27 cellular contexts compared by ENCODE assay signal in the genomic region with DNA sequence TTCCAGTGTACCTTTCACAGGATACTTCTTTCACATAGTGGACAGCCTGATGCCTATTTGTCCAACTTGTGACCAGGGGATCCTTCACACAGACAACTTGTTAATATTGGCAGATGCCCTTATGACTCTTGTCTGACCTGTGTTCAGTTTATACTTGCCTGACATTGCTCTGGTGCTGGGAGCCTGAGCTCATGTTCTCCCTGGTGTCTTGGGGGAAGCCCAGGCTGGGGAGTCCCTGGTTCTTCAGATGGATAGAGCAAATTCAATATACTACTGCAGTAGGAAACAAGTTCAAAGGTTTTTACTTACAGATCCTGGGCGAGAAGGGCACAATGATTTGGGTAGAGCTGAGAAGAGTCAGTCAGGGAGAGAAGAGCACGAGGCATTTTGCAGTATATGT.
DNase-seq lines count a peak whose midpoint lies in the region; ATAC-seq, FAIRE-seq and TF ChIP-seq lines count a peak whose summit lies in the region.
"Had no signal": no experiment of that assay in that cellular context is flagged by ENCODE, and none has a peak within 500 bp of the region (broad histone marks: within the 10 kb centered on the region; RNA-seq: fewer than 3 reads in every experiment).

No MANE protein-coding gene starts in this region.

- TF ChIP-seq POLR2A in H54 (IDR thresholded peaks at IDR 0.05; ENCODE audit: low read depth, low read length), result no peak

- FAIRE-seq in H54 (lab: Jason Lieb, UNC), result no peak
- FAIRE-seq: HepG2, K562 had no signal

- ATAC-seq in GM19025 (IDR thresholded peaks at IDR 0.05; ENCODE audit: low read depth, unreplicated experiment), result peak; percentile 72
- peak; percentile 76 for ATAC-seq in HG02678 (IDR thresholded peaks at IDR 0.05; ENCODE audit: unreplicated experiment)
- ATAC-seq in HG03432 (IDR thresholded peaks at IDR 0.05; ENCODE audit: unreplicated experiment), result peak; percentile 70
- no peak for ATAC-seq in HG03457 (IDR thresholded peaks at IDR 0.05; ENCODE audit: unreplicated experiment)
- ATAC-seq: HepG2, K562, Right ventricle myocardium inferior, T-helper 17 cell had no signal

- no peak for TF ChIP-seq CTCF in GM12865 (IDR thresholded peaks at IDR 0.05; ENCODE audit: insufficient read depth, low read depth, low read length, missing control alignments)

- H3K4me3 ChIP-seq in GM12865 (ENCODE audit: low read depth, low read length), result no peak overlapping the region
- H3K4me3 ChIP-seq: BLaER1 treated with 17β-estradiol and CSF1 and Interleukin-3, amounts not matched to agents 10 nM and 100 nM; GM23248; HAP-1; K562 had no signal

- DNase-seq in GM12865 (ENCODE audit: low read depth), result peak; percentile 26
- no peak for DNase-seq in SW 1271 (lab: John Stamatoyannopoulos, UW)
- DNase-seq in H54 (ENCODE audit: insufficient read length, low spot score), result no peak
- DNase-seq in SIG-M5 treated with dmso at 0.1 percent for 504 hours (lab: John Stamatoyannopoulos, UW; ENCODE audit: unreplicated experiment), result no peak
- DNase-seq: 8988T; Caco-2; CD4-positive, alpha-beta memory T cell; DND-41; GM23248; MM.1S; NCI-H1048; NCI-H1436; NCI-H187 treated with DMSO at 0.1 percent for 48 hours; NCI-H2107; NCI-H446 treated with DMSO at 0.1 percent for 48 hours; NCI-H526 treated with DMSO at 0.1 percent for 48 hours; OCI-M1; T-helper 17 cell had no signal
